ENCODE assay signal across 1 cellular context in genomic region chr19:3053780-3054179, GRCh38.
TF ChIP-seq lines count a peak whose summit lies in the region.

No MANE protein-coding gene starts in this region.

TF ChIP-seq in A549, 52 proteins besides CTCF, POLR2A, EP300 and RAD21 (continued from another document):
- TF ChIP-seq REST (IDR thresholded peaks at IDR 0.05) (no peak), NPAS2 (CRISPR knock-in tag; IDR thresholded peaks at IDR 0.05; ENCODE audit: borderline replicate concordance) (no peak), ZFP36 (IDR thresholded peaks at IDR 0.05; ENCODE audit: borderline replicate concordance, partially characterized antibody) (no peak), POLR2AphosphoS2 (conservative IDR thresholded peaks at IDR 0.05; ENCODE audit: low read length) (no peak), ELK1 (IDR thresholded peaks at IDR 0.05; ENCODE audit: low read depth, low read length) (no peak), ZNF302 (CRISPR knock-in tag; IDR thresholded peaks at IDR 0.05) (no peak), ESRRA (IDR thresholded peaks at IDR 0.05; ENCODE audit: borderline replicate concordance, low read length) (no peak), E2F6 (IDR thresholded peaks at IDR 0.05; ENCODE audit: borderline replicate concordance, low read depth) (no peak), FOXS1 (CRISPR knock-in tag; IDR thresholded peaks at IDR 0.05) (no peak), PHF8 (IDR thresholded peaks at IDR 0.05; ENCODE audit: borderline replicate concordance, low read depth) (no peak), EHMT2 (IDR thresholded peaks at IDR 0.05; ENCODE audit: low read depth) (no peak), HDAC2 (IDR thresholded peaks at IDR 0.05) (no peak), MAX (IDR thresholded peaks at IDR 0.05) (no peak), TP53 (CRISPR knock-in tag; IDR thresholded peaks at IDR 0.05) (no peak)
- TF ChIP-seq, protein P1, sequence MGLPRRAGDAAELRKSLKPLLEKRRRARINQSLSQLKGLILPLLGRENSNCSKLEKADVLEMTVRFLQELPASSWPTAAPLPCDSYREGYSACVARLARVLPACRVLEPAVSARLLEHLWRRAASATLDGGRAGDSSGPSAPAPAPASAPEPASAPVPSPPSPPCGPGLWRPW (IDR thresholded peaks at IDR 0.05): no peak
- TF ChIP-seq, protein P2, sequence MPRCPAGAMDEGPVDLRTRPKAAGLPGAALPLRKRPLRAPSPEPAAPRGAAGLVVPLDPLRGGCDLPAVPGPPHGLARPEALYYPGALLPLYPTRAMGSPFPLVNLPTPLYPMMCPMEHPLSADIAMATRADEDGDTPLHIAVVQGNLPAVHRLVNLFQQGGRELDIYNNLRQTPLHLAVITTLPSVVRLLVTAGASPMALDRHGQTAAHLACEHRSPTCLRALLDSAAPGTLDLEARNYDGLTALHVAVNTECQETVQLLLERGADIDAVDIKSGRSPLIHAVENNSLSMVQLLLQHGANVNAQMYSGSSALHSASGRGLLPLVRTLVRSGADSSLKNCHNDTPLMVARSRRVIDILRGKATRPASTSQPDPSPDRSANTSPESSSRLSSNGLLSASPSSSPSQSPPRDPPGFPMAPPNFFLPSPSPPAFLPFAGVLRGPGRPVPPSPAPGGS (IDR thresholded peaks at IDR 0.05): no peak
- TF ChIP-seq, protein P3, sequence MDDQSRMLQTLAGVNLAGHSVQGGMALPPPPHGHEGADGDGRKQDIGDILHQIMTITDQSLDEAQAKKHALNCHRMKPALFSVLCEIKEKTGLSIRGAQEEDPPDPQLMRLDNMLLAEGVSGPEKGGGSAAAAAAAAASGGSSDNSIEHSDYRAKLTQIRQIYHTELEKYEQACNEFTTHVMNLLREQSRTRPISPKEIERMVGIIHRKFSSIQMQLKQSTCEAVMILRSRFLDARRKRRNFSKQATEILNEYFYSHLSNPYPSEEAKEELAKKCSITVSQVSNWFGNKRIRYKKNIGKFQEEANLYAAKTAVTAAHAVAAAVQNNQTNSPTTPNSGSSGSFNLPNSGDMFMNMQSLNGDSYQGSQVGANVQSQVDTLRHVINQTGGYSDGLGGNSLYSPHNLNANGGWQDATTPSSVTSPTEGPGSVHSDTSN (IDR thresholded peaks at IDR 0.05): no peak
